15 cellular contexts compared by ENCODE assay signal in genomic region chr1:70033266-70033873, GRCh38.
DNase-seq lines count a peak whose midpoint lies in the region; ATAC-seq, FAIRE-seq and TF ChIP-seq lines count a peak whose summit lies in the region.
"Had no signal": no experiment of that assay in that cellular context is flagged by ENCODE, and none has a peak within 500 bp of the region (broad histone marks: within the 10 kb centered on the region; RNA-seq: fewer than 3 reads in every experiment).

No MANE protein-coding gene starts in this region.

- intact Hi-C loops in colonic mucosa (cut with DNase I) (no loop called here), posterior vena cava (cut with DNase I) (no loop called here)

- ATAC-seq in GM18867 (IDR thresholded peaks at IDR 0.05; ENCODE audit: unreplicated experiment) (peak; percentile 75), GM21390 (IDR thresholded peaks at IDR 0.05; ENCODE audit: unreplicated experiment) (peak; percentile 74), HG03025 (IDR thresholded peaks at IDR 0.05; ENCODE audit: low FRiP score, unreplicated experiment) (peak; percentile 88), HG03565 (IDR thresholded peaks at IDR 0.05; ENCODE audit: unreplicated experiment) (peak; percentile 62)
- ATAC-seq: PC-3 had no signal

- H3K27me3 ChIP-seq in colonic mucosa = no peaks in the 10 kb centered on the region
- H3K27me3 ChIP-seq: BE2C had no signal

- H3K27ac ChIP-seq in colonic mucosa = no peak overlapping the region

- no peaks in the 10 kb centered on the region for H3K36me3 ChIP-seq in colonic mucosa
- H3K36me3 ChIP-seq: BE2C had no signal

- H3K9ac ChIP-seq in colonic mucosa (ENCODE audit: low read depth in 2 of 2, low read length in 2 of 2) = no peak overlapping the region
- H3K9ac ChIP-seq: SK-N-SH had no signal

- no peak for FAIRE-seq in GM19239 (lab: Jason Lieb, UNC)
- FAIRE-seq: kidney had no signal

- no peaks in the 10 kb centered on the region for H3K4me1 ChIP-seq in colonic mucosa
- H3K4me1 ChIP-seq: BE2C had no signal

- H3K9me3 ChIP-seq in colonic mucosa = no peaks in the 10 kb centered on the region
- H3K9me3 ChIP-seq: BE2C, SK-N-SH had no signal

- DNase-seq in colonic mucosa (no peak), GM19239 (ENCODE audit: insufficient read length, low spot score) (no peak), midbrain (lab: John Stamatoyannopoulos, UW) (no peak), posterior vena cava (ENCODE audit: low spot score) (no peak)
- DNase-seq: activated CD4-positive, alpha-beta memory T cell treated with anti-CD3 and anti-CD28 coated beads, Interleukin-2, amount 10 ng/mL, durations not matched to agents 7 days and 5 days; BE2C; kidney; nucleus accumbens; PC-3; SK-N-SH; stimulated activated CD4-positive, alpha-beta T cell treated with anti-CD3 and anti-CD28 coated beads, Interleukin-4, amount 100 ng/mL, for 4 hours had no signal

- no peak for TF ChIP-seq CTCF in colonic mucosa (IDR thresholded peaks at IDR 0.05)

- no peak overlapping the region for H3K4me3 ChIP-seq in colonic mucosa
